19 cellular contexts compared by ENCODE assay signal in genomic region chr1:156556354-156556753, GRCh38. TPM values are rescaled to one million over a fixed set of nuclear protein-coding genes. Genes with fewer than 3 reads are reported as not detected.
DNase-seq lines count a peak whose midpoint lies in the region; TF ChIP-seq lines count a peak whose summit lies in the region.
"Had no signal": no experiment of that assay in that cellular context is flagged by ENCODE, and none has a peak within 500 bp of the region (broad histone marks: within the 10 kb centered on the region; RNA-seq: fewer than 3 reads in every experiment).

No MANE protein-coding gene starts in this region.

- H3K27ac ChIP-seq in HEK293 (ENCODE audit: extremely low read depth, low read depth, low read length) (no peak overlapping the region), sigmoid colon (no peak overlapping the region), stomach (no peak overlapping the region)

- H3K4me3 ChIP-seq in HEK293 (ENCODE audit: low read depth, low read length) (no peak overlapping the region), sigmoid colon (no peak overlapping the region), stomach (no peak overlapping the region)
- H3K4me3 ChIP-seq: K562 had no signal

- POLR2A ChIA-PET in HEK293 (lab: Yijun Ruan, JAX), result interaction anchor here (0.8 to 1.8 kb wide), 2 partner anchors 9 to 25 kb away, joined by 3 to 4 read pairs; no protein-coding TSS in a partner anchor

- peak; percentile 11 for DNase-seq in NCI-H2196 (lab: John Stamatoyannopoulos, UW; ENCODE audit: unreplicated experiment)
- no peak for DNase-seq in NCI-H2196 treated with DMSO at 0.1 percent for 48 hours (lab: John Stamatoyannopoulos, UW; ENCODE audit: unreplicated experiment)
- DNase-seq in NCI-H524 treated with DMSO at 0.1 percent for 48 hours (lab: John Stamatoyannopoulos, UW), result peak; percentile 18
- DNase-seq in sigmoid colon, result peak; percentile 61
- no peak for DNase-seq in activated CD4-positive, CD25-positive, alpha-beta regulatory T cell (lab: John Stamatoyannopoulos, UW)
- no peak for DNase-seq in ecto neural progenitor cell (ENCODE audit: low spot score)
- DNase-seq in stomach, result no peak
- DNase-seq: C1 segment of cervical spinal cord, H7, NCI-H187, NCI-H2171 treated with DMSO at 0.1 percent for 48 hours, NCI-H82, PC-3, RPMI8226, SIG-M5, T-helper 1 cell, T-helper 9 cell had no signal

- TF ChIP-seq POLR2A in sigmoid colon (IDR thresholded peaks at IDR 0.05) (no peak), stomach (IDR thresholded peaks at IDR 0.05) (no peak)

- no peaks in the 10 kb centered on the region for H3K27me3 ChIP-seq in sigmoid colon
- no peaks in the 10 kb centered on the region for H3K27me3 ChIP-seq in stomach

- TF ChIP-seq EP300 in sigmoid colon (IDR thresholded peaks at IDR 0.05), result no peak
- no peak for TF ChIP-seq EP300 in stomach (IDR thresholded peaks at IDR 0.05)

- H3K9me3 ChIP-seq in HEK293 (ENCODE audit: control insufficient read depth, insufficient read depth, low read depth, low read length) (no peaks in the 10 kb centered on the region), sigmoid colon (no peaks in the 10 kb centered on the region), stomach (no peaks in the 10 kb centered on the region)

- H3K36me3 ChIP-seq in HEK293 (ENCODE audit: control insufficient read depth in 2 of 2, insufficient read depth in 1 of 2, low read length in 2 of 2) (peaks cover 26 to 74% of the 10 kb centered on the region in 2 experiments), sigmoid colon (no peaks in the 10 kb centered on the region), stomach (peaks cover 0 to 3% (median 0%) of the 10 kb centered on the region in 4 donors)

- 80 to 84% methylated on average over 9 of the region's 9 CpGs for WGBS in sigmoid colon, 2 donors
- 78 to 85% (median 80%) methylated on average over 9 of the region's 9 CpGs for WGBS in stomach, 5 donors

- no peaks in the 10 kb centered on the region for H3K4me1 ChIP-seq in HEK293 (ENCODE audit: control insufficient read depth, insufficient read depth, low read length)
- peaks cover 0 to 10% (median 5%) of the 10 kb centered on the region in 4 donors for H3K4me1 ChIP-seq in sigmoid colon
- no peaks in the 10 kb centered on the region for H3K4me1 ChIP-seq in stomach

- intact Hi-C loops in sigmoid colon (cut with DNase I) (no loop called here), stomach (cut with DNase I; ENCODE audit: low total_unique reads) (no loop called here)

- CTCF ChIA-PET in HEK293 (lab: Yijun Ruan, JAX), result no interaction called here

- TF ChIP-seq CTCF in HEK293 (tag by site-specific recombination; IDR thresholded peaks at IDR 0.05), result no peak
- TF ChIP-seq CTCF in sigmoid colon (IDR thresholded peaks at IDR 0.05), result no peak
- no peak for TF ChIP-seq CTCF in stomach (IDR thresholded peaks at IDR 0.05)

TF ChIP-seq in HEK293, 187 proteins besides CTCF, POLR2A, EP300 and RAD21:
- TF ChIP-seq GLIS1 (tag by site-specific recombination; IDR thresholded peaks at IDR 0.05) (peak; percentile 45; the same call in 1 of the 2 replicates), SCRT1 (tag by site-specific recombination; IDR thresholded peaks at IDR 0.05; ENCODE audit: borderline replicate concordance) (peak; percentile 75), ZNF138 (tag by site-specific recombination; IDR thresholded peaks at IDR 0.05; ENCODE audit: borderline replicate concordance) (no peak), SCRT2 (tag by site-specific recombination; IDR thresholded peaks at IDR 0.05) (peak; percentile 94), ZIC2 (tag by site-specific recombination; IDR thresholded peaks at IDR 0.05) (peak; percentile 84)
- TF ChIP-seq, protein P1, sequence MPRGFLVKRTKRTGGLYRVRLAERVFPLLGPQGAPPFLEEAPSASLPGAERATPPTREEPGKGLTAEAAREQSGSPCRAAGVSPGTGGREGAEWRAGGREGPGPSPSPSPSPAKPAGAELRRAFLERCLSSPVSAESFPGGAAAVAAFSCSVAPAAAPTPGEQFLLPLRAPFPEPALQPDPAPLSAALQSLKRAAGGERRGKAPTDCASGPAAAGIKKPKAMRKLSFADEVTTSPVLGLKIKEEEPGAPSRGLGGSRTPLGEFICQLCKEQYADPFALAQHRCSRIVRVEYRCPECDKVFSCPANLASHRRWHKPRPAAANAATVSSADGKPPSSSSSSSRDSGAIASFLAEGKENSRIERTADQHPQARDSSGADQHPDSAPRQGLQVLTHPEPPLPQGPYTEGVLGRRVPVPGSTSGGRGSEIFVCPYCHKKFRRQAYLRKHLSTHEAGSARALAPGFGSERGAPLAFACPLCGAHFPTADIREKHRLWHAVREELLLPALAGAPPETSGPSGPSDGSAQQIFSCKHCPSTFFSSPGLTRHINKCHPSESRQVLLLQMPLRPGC (tag by site-specific recombination; IDR thresholded peaks at IDR 0.05), result no peak

RNA-seq across cellular contexts. Expression of gene IQGAP3, which starts 16.0 kb away (rescaled TPM):
- total RNA-seq in sigmoid colon (under 1 TPM in 3 of 4 donors, not detected in 1; 0.55 to 0.81 (median 0.71) TPM), stomach (10 to 100 TPM in 4 of 5 donors, 1 to 10 TPM in 1; 5.2 to 22.2 (median 14.0) TPM)
- polyA plus RNA-seq in sigmoid colon (10 to 100 TPM in 1 of 3 donors, under 1 TPM in 2; 0.60 to 11.2 (median 0.92) TPM), stomach (1 to 10 TPM; 1.2 to 4.7 (median 1.3) TPM)

RNA-seq across cellular contexts. Expression of gene TTC24, which starts 23.2 kb away (rescaled TPM):
- total RNA-seq in sigmoid colon (not detected), stomach (under 1 TPM in 1 of 5 donors, not detected in 4; 0.55 TPM)
- polyA plus RNA-seq in sigmoid colon (1 to 10 TPM in 1 of 3 donors, not detected in 2; 2.6 TPM), stomach (not detected)
- total RNA-seq: K562, PC-3 had no signal
- polyA plus RNA-seq: K562 had no signal

RNA-seq across cellular contexts. Expression of gene NAXE, which starts 35.2 kb away (rescaled TPM):
- 100 to 1,000 TPM in 1 of 4 donors, 10 to 100 TPM in 3; 59.3 to 113 (median 67.2) TPM for total RNA-seq in sigmoid colon
- polyA plus RNA-seq in sigmoid colon, result 10 to 100 TPM; 80.8 to 91.6 (median 84.1) TPM
- total RNA-seq in stomach, result 10 to 100 TPM; 46.1 to 81.1 (median 52.7) TPM
- polyA plus RNA-seq in stomach, result 10 to 100 TPM; 68.1 to 84.9 (median 71.7) TPM

RNA-seq across cellular contexts. Expression of gene GPATCH4, which starts 44.9 kb away (rescaled TPM):
- total RNA-seq in sigmoid colon (10 to 100 TPM; 12.2 to 22.9 (median 17.3) TPM), stomach (10 to 100 TPM in 3 of 5 donors, 1 to 10 TPM in 2; 9.0 to 15.6 (median 12.9) TPM)
- polyA plus RNA-seq in sigmoid colon (10 to 100 TPM; 10.2 to 32.9 (median 18.0) TPM), stomach (10 to 100 TPM; 11.2 to 24.1 (median 19.9) TPM)

RNA-seq across cellular contexts. Expression of gene MEF2D, which starts 55.8 kb away (rescaled TPM):
- total RNA-seq in sigmoid colon (10 to 100 TPM; 39.8 to 61.6 (median 53.2) TPM), stomach (100 to 1,000 TPM in 1 of 5 donors, 10 to 100 TPM in 4; 14.3 to 136 (median 62.5) TPM)
- polyA plus RNA-seq in sigmoid colon (10 to 100 TPM; 13.2 to 31.2 (median 22.9) TPM), stomach (10 to 100 TPM in 2 of 3 donors, 1 to 10 TPM in 1; 7.7 to 15.6 (median 14.5) TPM)

Comparison
In these comparisons a context has a peak if more than half of its experiments do, and no peak if none do; other contexts are left out.
1. DNase-seq: peak in NCI-H2196 (single experiment), NCI-H524 treated with DMSO at 0.1 percent for 48 hours (single experiment) and sigmoid colon (single experiment); none in NCI-H2196 treated with DMSO at 0.1 percent for 48 hours (single experiment), activated CD4-positive, CD25-positive, alpha-beta regulatory T cell (0 of 4), ecto neural progenitor cell (single experiment) and stomach (single experiment).